8 cellular contexts compared by ENCODE assay signal in the genomic region with DNA sequence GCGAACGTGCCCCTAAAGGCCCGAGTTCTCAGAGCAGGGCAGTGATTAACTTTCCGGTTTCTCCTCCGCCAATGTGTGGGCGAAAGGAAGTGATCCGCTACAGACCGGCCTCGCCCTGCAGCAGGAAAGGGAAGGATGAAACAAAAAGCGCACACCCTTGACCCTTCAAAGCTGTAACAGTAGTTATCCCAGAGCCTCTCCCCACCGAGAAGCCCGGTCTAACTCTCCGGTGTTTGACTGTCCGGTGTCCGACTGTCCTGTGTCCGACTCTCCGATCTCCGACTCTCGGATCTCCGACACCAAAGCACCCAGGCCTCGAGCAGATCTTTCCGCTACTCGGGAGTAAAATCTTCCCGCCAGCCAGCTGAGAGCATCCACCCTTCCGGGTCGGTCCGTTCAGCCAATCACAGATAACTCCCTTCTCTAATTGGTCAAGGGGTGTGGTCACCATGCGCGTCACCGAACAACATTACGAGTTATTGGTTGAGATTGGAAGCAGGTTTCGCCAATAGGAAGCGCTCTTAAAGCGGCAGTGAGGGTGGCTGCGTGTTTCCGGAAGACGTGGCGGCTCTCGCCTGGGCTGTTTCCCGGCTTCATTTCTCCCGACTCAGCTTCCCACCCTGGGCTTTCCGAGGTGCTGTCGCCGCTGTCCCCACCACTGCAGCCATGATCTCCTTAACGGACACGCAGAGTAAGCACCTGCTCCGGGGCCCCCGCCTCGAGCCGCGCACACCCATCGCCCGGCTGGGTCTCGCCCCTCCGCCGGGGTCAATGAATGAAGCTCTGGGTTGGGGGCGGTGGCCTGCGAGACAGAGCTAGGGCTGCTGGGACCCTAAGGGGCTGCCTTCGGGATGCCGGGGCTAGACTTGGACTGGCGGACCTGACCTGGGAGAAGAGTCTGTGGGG. TPM values are rescaled to one million over a fixed set of nuclear protein-coding genes. Genes with fewer than 3 reads are reported as not detected.
DNase-seq lines count a peak whose midpoint lies in the region; ATAC-seq, FAIRE-seq and TF ChIP-seq lines count a peak whose summit lies in the region.

A gene with protein sequence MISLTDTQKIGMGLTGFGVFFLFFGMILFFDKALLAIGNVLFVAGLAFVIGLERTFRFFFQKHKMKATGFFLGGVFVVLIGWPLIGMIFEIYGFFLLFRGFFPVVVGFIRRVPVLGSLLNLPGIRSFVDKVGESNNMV (plus strand): TSS at position 532 of the 906 bp plus-strand sequence. CDS start 135 bp downstream, at position 667.
A gene with protein sequence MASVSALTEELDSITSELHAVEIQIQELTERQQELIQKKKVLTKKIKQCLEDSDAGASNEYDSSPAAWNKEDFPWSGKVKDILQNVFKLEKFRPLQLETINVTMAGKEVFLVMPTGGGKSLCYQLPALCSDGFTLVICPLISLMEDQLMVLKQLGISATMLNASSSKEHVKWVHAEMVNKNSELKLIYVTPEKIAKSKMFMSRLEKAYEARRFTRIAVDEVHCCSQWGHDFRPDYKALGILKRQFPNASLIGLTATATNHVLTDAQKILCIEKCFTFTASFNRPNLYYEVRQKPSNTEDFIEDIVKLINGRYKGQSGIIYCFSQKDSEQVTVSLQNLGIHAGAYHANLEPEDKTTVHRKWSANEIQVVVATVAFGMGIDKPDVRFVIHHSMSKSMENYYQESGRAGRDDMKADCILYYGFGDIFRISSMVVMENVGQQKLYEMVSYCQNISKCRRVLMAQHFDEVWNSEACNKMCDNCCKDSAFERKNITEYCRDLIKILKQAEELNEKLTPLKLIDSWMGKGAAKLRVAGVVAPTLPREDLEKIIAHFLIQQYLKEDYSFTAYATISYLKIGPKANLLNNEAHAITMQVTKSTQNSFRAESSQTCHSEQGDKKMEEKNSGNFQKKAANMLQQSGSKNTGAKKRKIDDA (minus strand): TSS at position 378 of the 906 bp plus-strand sequence. CDS start 2,065 bp downstream, outside the sequence.

- peak within 1 kb of the TSS; percentile 78 for H3K27ac ChIP-seq in keratinocyte (ENCODE audit: control insufficient read depth, insufficient read depth, low read length)

- H3K79me2 ChIP-seq in keratinocyte (ENCODE audit: control insufficient read depth, insufficient read depth, low read length) = peaks cover 60% of the 10 kb centered on the region

- peaks cover 9 to 25% of the 10 kb centered on the region in 2 experiments for H3K36me3 ChIP-seq in keratinocyte (ENCODE audit: control insufficient read depth in 2 of 2, extremely low read depth in 1 of 2, insufficient read depth in 2 of 2, low read length in 2 of 2)

- H3K4me3 Mint-ChIP-seq in chondrocyte (ENCODE audit: unreplicated experiment) = no peak within 1 kb of the TSS

- no peaks in the 10 kb centered on the region for H3K9me3 Mint-ChIP-seq in chondrocyte (ENCODE audit: low read depth)

- peak within 1 kb of the TSS; percentile 82 to 97 (median 95) for H3K4me3 ChIP-seq in keratinocyte (ENCODE audit: control insufficient read depth in 2 of 3, extremely low read depth in 1 of 3, insufficient read depth in 2 of 3, low read depth in 1 of 3, low read length in 3 of 3)

- no peaks in the 10 kb centered on the region for H3K27me3 Mint-ChIP-seq in chondrocyte (ENCODE audit: low read depth)

- peak within 1 kb of the TSS; percentile 96 for H3K4me2 ChIP-seq in keratinocyte (ENCODE audit: control insufficient read depth, extremely low read depth, insufficient read depth, low read depth, low read length)

- H3K9ac ChIP-seq in keratinocyte (ENCODE audit: control insufficient read depth, extremely low read depth, insufficient read depth, low read length) = peak within 1 kb of the TSS; percentile 93

- no peaks in the 10 kb centered on the region for H4K20me1 ChIP-seq in keratinocyte (ENCODE audit: control insufficient read depth, extremely low read depth, insufficient read depth, low read length)

- peak within 1 kb of the TSS; percentile 99 for H2AFZ ChIP-seq in keratinocyte (ENCODE audit: control insufficient read depth, low read length)

- peaks cover 13% of the 10 kb centered on the region for H3K4me1 ChIP-seq in keratinocyte (ENCODE audit: control insufficient read depth, extremely low read depth, insufficient read depth, low read length)

- DNase-seq in Ammon's horn (ENCODE audit: low spot score) = peak; percentile 99
- DNase-seq in NCI-H460 (ENCODE audit: extremely low read depth, low read depth) = peak; percentile 96
- DNase-seq in activated CD4-positive, CD25-positive, alpha-beta regulatory T cell treated with anti-CD3 and anti-CD28 coated beads, Interleukin-2, amount 50 U/mL, for 72 hours = peak; percentile 80
- peak; percentile 96 for DNase-seq in chondrocyte (ENCODE audit: low spot score)
- DNase-seq in keratinocyte (ENCODE audit: low read depth, low spot score) = peak; percentile 81
- DNase-seq in stimulated activated CD4-positive, alpha-beta T cell treated with anti-CD3 and anti-CD28 coated beads, Interleukin-15, amount 100 ng/mL, for 1 hour (ENCODE audit: low read depth in 1 of 2, low spot score in 1 of 2) = peak; percentile 61 to 73

- peaks cover 46% of the 10 kb centered on the region for H3K4me1 Mint-ChIP-seq in chondrocyte (ENCODE audit: low read depth)

- dilution Hi-C loops in keratinocyte (cut with MboI; ENCODE audit: extremely low pct_ligation_motif_present, low sequenced_read_pairs) = no loop called here

- H3K9me1 ChIP-seq in keratinocyte (ENCODE audit: control insufficient read depth, extremely low read depth, insufficient read depth, low read length) = no peaks in the 10 kb centered on the region

- no peaks in the 10 kb centered on the region for H3K9me3 ChIP-seq in keratinocyte (ENCODE audit: control insufficient read depth, low read depth, low read length)

- FAIRE-seq in keratinocyte (lab: Jason Lieb, UNC) = peak; percentile 89

- peaks cover 14% of the 10 kb centered on the region for H3K36me3 Mint-ChIP-seq in chondrocyte (ENCODE audit: low read depth)

- TF ChIP-seq CTCF in chondrocyte (IDR thresholded peaks at IDR 0.05) (no peak), keratinocyte (optimal IDR thresholded peaks at IDR 0.05 in 1 of 3, IDR thresholded peaks at IDR 0.05 in 1 of 3, conservative IDR thresholded peaks at IDR 0.05 in 1 of 3; ENCODE audit: extremely low read depth in 1 of 3, insufficient read depth in 2 of 3, low read length in 3 of 3) (no peak)

- no peak within 1 kb of the TSS for H3K27ac Mint-ChIP-seq in chondrocyte (ENCODE audit: unreplicated experiment)

- H3K27me3 ChIP-seq in keratinocyte (ENCODE audit: control insufficient read depth, extremely low read depth, insufficient read depth, low read length) = no peaks in the 10 kb centered on the region

- TF ChIP-seq POLR2A in GM19193 (IDR thresholded peaks at IDR 0.05; ENCODE audit: extremely low read depth, insufficient read depth, insufficient read length) = peak; percentile 92

- peak; percentile 99 for ATAC-seq in HG03432 (IDR thresholded peaks at IDR 0.05; ENCODE audit: unreplicated experiment)

RNA-seq across cellular contexts. Expression of the first gene that starts in this region (rescaled TPM):
- total RNA-seq in NCI-H460 (2014; rRNA removed; shearing (Covaris generic)) = 50.0 and 55.9 TPM in 2 replicates
- polyA plus RNA-seq in NCI-H460 (2014; cell fraction: nucleus; rRNA removed) = 30.2 and 56.4 TPM in 2 replicates
- 73.6 to 84.8 TPM (median 81.1 TPM) in 3 replicates for total RNA-seq in chondrocyte
- 12.0 to 25.8 TPM (median 16.7 TPM) in 3 replicates for polyA plus RNA-seq in keratinocyte
- polyA plus RNA-seq in keratinocyte (2011; ENCODE audit: low read depth) = 13.4 TPM
- 9.7 and 22.4 TPM in 2 replicates for polyA plus RNA-seq in keratinocyte (2011; cell fraction: cytosol; rRNA removed)
- polyA plus RNA-seq in keratinocyte (2011; cell fraction: nucleus; rRNA removed) = 17.9 and 25.8 TPM in 2 replicates
- polyA plus RNA-seq in keratinocyte (2012; ENCODE audit: low replicate concordance) = 40.5 and 46.0 TPM in 2 replicates
- polyA minus RNA-seq in keratinocyte = 1.7 to 13.3 TPM (median 5.5 TPM) in 3 replicates
- polyA minus RNA-seq in keratinocyte (2011; cell fraction: cytosol; rRNA and poly(A)+ RNA removed) = 48.9 TPM
- polyA minus RNA-seq in keratinocyte (2011; cell fraction: nucleus; rRNA and poly(A)+ RNA removed) = 14.9 and 33.7 TPM in 2 replicates

RNA-seq across cellular contexts. Expression of the second gene that starts in this region (rescaled TPM):
- 38.0 and 41.3 TPM in 2 replicates for total RNA-seq in NCI-H460 (2014; rRNA removed; shearing (Covaris generic))
- polyA plus RNA-seq in NCI-H460 (2014; cell fraction: nucleus; rRNA removed) = 54.0 and 61.9 TPM in 2 replicates
- 49.8 to 72.1 TPM (median 50.2 TPM) in 3 replicates for total RNA-seq in chondrocyte
- polyA plus RNA-seq in keratinocyte = 23.9 to 41.9 TPM (median 29.5 TPM) in 3 replicates
- 45.7 TPM for polyA plus RNA-seq in keratinocyte (2011; ENCODE audit: low read depth)
- polyA plus RNA-seq in keratinocyte (2011; cell fraction: cytosol; rRNA removed) = 16.1 and 24.0 TPM in 2 replicates
- 28.5 and 39.1 TPM in 2 replicates for polyA plus RNA-seq in keratinocyte (2011; cell fraction: nucleus; rRNA removed)
- 17.7 and 39.1 TPM in 2 replicates for polyA plus RNA-seq in keratinocyte (2012; ENCODE audit: low replicate concordance)
- polyA minus RNA-seq in keratinocyte = 9.9 to 41.7 TPM (median 19.6 TPM) in 3 replicates
- polyA minus RNA-seq in keratinocyte (2011; cell fraction: cytosol; rRNA and poly(A)+ RNA removed) = 20.5 TPM
- 21.9 and 38.4 TPM in 2 replicates for polyA minus RNA-seq in keratinocyte (2011; cell fraction: nucleus; rRNA and poly(A)+ RNA removed)

Comparison
In these comparisons a context has a peak if more than half of its experiments do, and no peak if none do; other contexts are left out.
1. Peak in every context shown above with its lines: DNase-seq, ATAC-seq, H3K4me3 ChIP-seq and H3K27ac ChIP-seq.